ENCODE assay signal across 1 cellular context in genomic region chr19:50555447-50556235, GRCh38.
TF ChIP-seq lines count a peak whose summit lies in the region.

No MANE protein-coding gene starts in this region.

TF ChIP-seq in K562, 482 proteins besides CTCF, POLR2A, EP300 and RAD21:
- TF ChIP-seq SMARCA5 (IDR thresholded peaks at IDR 0.05), result 0 out of 2 replicates have a peak, but pooled peaks have one; percentile 58
- TF ChIP-seq MYNN (IDR thresholded peaks at IDR 0.05), result peak; percentile 99
- peak; percentile 93 for TF ChIP-seq MYNN (CRISPR knock-in tag; IDR thresholded peaks at IDR 0.05)
- no peak for TF ChIP-seq AFF4 (CRISPR knock-in tag; IDR thresholded peaks at IDR 0.05)
- no peak for TF ChIP-seq ZNF274 (IDR thresholded peaks at IDR 0.05; ENCODE audit: borderline replicate concordance, low read depth, low read length)
- TF ChIP-seq ETV5 (CRISPR knock-in tag; IDR thresholded peaks at IDR 0.05; ENCODE audit: low read depth), result no peak
- TF ChIP-seq PRDM10 (IDR thresholded peaks at IDR 0.05; ENCODE audit: partially characterized antibody), result peak; percentile 55
- no peak for TF ChIP-seq BRD4 (IDR thresholded peaks at IDR 0.05)
- no peak for TF ChIP-seq ARID1B (IDR thresholded peaks at IDR 0.05)
- TF ChIP-seq KDM1A (IDR thresholded peaks at IDR 0.05), result peak in 1 of 2 experiments; percentile 29; a peak in 1 of 4 replicates
- no peak for TF ChIP-seq MEF2A (IDR thresholded peaks at IDR 0.05; ENCODE audit: control insufficient read depth, low read depth, low read length)
- no peak for TF ChIP-seq SMAD2 (IDR thresholded peaks at IDR 0.05; ENCODE audit: low read depth, low read length)
- TF ChIP-seq ZNF740 (CRISPR knock-in tag; IDR thresholded peaks at IDR 0.05), result peak; percentile 61; the same call in 1 of the 2 replicates
- no peak for TF ChIP-seq ZNF740 (tag; IDR thresholded peaks at IDR 0.05)
- no peak for TF ChIP-seq SLC30A9 (CRISPR knock-in tag; IDR thresholded peaks at IDR 0.05)
- TF ChIP-seq NCOA1 (IDR thresholded peaks at IDR 0.05; ENCODE audit: low read depth), result no peak
- no peak for TF ChIP-seq ZNF408 (CRISPR knock-in tag; IDR thresholded peaks at IDR 0.05; ENCODE audit: low read depth)
- TF ChIP-seq ZNF324 (CRISPR knock-in tag; IDR thresholded peaks at IDR 0.05), result no peak
- peak; percentile 82 for TF ChIP-seq BCOR (IDR thresholded peaks at IDR 0.05)
- TF ChIP-seq MNT (conservative IDR thresholded peaks at IDR 0.05), result no peak
